Comparison of ENCODE assay signal across 1 cellular context in genomic region chr1:94481473-94481933, GRCh38.
TF ChIP-seq lines count a peak whose summit lies in the region.

No MANE protein-coding gene starts in this region.

TF ChIP-seq in WTC11, 78 proteins besides CTCF, POLR2A, EP300 and RAD21 (continued from another document):
- TF ChIP-seq ZNF512 (CRISPR knock-in tag; IDR thresholded peaks at IDR 0.05; ENCODE audit: borderline replicate concordance) (no peak), FOXP4 (CRISPR knock-in tag; IDR thresholded peaks at IDR 0.05) (no peak)
- TF ChIP-seq, protein P1, sequence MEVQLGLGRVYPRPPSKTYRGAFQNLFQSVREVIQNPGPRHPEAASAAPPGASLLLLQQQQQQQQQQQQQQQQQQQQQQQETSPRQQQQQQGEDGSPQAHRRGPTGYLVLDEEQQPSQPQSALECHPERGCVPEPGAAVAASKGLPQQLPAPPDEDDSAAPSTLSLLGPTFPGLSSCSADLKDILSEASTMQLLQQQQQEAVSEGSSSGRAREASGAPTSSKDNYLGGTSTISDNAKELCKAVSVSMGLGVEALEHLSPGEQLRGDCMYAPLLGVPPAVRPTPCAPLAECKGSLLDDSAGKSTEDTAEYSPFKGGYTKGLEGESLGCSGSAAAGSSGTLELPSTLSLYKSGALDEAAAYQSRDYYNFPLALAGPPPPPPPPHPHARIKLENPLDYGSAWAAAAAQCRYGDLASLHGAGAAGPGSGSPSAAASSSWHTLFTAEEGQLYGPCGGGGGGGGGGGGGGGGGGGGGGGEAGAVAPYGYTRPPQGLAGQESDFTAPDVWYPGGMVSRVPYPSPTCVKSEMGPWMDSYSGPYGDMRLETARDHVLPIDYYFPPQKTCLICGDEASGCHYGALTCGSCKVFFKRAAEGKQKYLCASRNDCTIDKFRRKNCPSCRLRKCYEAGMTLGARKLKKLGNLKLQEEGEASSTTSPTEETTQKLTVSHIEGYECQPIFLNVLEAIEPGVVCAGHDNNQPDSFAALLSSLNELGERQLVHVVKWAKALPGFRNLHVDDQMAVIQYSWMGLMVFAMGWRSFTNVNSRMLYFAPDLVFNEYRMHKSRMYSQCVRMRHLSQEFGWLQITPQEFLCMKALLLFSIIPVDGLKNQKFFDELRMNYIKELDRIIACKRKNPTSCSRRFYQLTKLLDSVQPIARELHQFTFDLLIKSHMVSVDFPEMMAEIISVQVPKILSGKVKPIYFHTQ (CRISPR knock-in tag; IDR thresholded peaks at IDR 0.05) = no peak
